Comparison of ENCODE assay signal across 1 cellular context in genomic region chr1:162497723-162498441, GRCh38.
TF ChIP-seq lines count a peak whose summit lies in the region.

TSS of gene UHMK1 (plus strand) at chr1:162497818. CDS start at chr1:162498001, 183 bp downstream.

TF ChIP-seq in K562, 482 proteins besides CTCF, POLR2A, EP300 and RAD21 (continued from another document):
- no peak for TF ChIP-seq NR2C2 (CRISPR knock-in tag; IDR thresholded peaks at IDR 0.05)
- TF ChIP-seq NR2C2 (tag; IDR thresholded peaks at IDR 0.05), result peak; percentile 65
- TF ChIP-seq PHB (CRISPR knock-in tag; IDR thresholded peaks at IDR 0.05), result 0 out of 2 replicates have a peak, but pooled peaks have one; percentile 54
- no peak for TF ChIP-seq MCM3 (IDR thresholded peaks at IDR 0.05)
- TF ChIP-seq ELF2 (CRISPR knock-in tag; IDR thresholded peaks at IDR 0.05), result peak; percentile 74; the same call in 1 of the 2 replicates
- TF ChIP-seq, protein P1, sequence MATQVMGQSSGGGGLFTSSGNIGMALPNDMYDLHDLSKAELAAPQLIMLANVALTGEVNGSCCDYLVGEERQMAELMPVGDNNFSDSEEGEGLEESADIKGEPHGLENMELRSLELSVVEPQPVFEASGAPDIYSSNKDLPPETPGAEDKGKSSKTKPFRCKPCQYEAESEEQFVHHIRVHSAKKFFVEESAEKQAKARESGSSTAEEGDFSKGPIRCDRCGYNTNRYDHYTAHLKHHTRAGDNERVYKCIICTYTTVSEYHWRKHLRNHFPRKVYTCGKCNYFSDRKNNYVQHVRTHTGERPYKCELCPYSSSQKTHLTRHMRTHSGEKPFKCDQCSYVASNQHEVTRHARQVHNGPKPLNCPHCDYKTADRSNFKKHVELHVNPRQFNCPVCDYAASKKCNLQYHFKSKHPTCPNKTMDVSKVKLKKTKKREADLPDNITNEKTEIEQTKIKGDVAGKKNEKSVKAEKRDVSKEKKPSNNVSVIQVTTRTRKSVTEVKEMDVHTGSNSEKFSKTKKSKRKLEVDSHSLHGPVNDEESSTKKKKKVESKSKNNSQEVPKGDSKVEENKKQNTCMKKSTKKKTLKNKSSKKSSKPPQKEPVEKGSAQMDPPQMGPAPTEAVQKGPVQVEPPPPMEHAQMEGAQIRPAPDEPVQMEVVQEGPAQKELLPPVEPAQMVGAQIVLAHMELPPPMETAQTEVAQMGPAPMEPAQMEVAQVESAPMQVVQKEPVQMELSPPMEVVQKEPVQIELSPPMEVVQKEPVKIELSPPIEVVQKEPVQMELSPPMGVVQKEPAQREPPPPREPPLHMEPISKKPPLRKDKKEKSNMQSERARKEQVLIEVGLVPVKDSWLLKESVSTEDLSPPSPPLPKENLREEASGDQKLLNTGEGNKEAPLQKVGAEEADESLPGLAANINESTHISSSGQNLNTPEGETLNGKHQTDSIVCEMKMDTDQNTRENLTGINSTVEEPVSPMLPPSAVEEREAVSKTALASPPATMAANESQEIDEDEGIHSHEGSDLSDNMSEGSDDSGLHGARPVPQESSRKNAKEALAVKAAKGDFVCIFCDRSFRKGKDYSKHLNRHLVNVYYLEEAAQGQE (CRISPR knock-in tag; IDR thresholded peaks at IDR 0.05; ENCODE audit: low read depth), result 0 out of 2 replicates have a peak, but pooled peaks have one; percentile 60
- no peak for TF ChIP-seq CEBPG (CRISPR knock-in tag; IDR thresholded peaks at IDR 0.05)
- no peak for TF ChIP-seq CEBPG (tag; conservative IDR thresholded peaks at IDR 0.05 in 1 of 2, IDR thresholded peaks at IDR 0.05 in 1 of 2)
- peak; percentile 77; the same call in 1 of the 2 replicates for TF ChIP-seq SRSF3 (IDR thresholded peaks at IDR 0.05; ENCODE audit: insufficient read depth, low read length)
- TF ChIP-seq ZFX (CRISPR knock-in tag; IDR thresholded peaks at IDR 0.05), result peak; percentile 89
- 0 out of 2 replicates have a peak, but pooled peaks have one; percentile 83 for TF ChIP-seq CBX1 (IDR thresholded peaks at IDR 0.05; ENCODE audit: low read depth)
- no peak for TF ChIP-seq ZFP1 (CRISPR knock-in tag; IDR thresholded peaks at IDR 0.05)
- TF ChIP-seq NUFIP1 (IDR thresholded peaks at IDR 0.05; ENCODE audit: partially characterized antibody), result no peak
- TF ChIP-seq BDP1 (IDR thresholded peaks at IDR 0.05; ENCODE audit: insufficient read depth, insufficient read length), result no peak
- no peak for TF ChIP-seq HDAC8 (tag; IDR thresholded peaks at IDR 0.05)
- TF ChIP-seq, protein P2, sequence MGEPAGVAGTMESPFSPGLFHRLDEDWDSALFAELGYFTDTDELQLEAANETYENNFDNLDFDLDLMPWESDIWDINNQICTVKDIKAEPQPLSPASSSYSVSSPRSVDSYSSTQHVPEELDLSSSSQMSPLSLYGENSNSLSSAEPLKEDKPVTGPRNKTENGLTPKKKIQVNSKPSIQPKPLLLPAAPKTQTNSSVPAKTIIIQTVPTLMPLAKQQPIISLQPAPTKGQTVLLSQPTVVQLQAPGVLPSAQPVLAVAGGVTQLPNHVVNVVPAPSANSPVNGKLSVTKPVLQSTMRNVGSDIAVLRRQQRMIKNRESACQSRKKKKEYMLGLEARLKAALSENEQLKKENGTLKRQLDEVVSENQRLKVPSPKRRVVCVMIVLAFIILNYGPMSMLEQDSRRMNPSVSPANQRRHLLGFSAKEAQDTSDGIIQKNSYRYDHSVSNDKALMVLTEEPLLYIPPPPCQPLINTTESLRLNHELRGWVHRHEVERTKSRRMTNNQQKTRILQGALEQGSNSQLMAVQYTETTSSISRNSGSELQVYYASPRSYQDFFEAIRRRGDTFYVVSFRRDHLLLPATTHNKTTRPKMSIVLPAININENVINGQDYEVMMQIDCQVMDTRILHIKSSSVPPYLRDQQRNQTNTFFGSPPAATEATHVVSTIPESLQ (CRISPR knock-in tag; IDR thresholded peaks at IDR 0.05), result peak; percentile 85; the same call in 1 of the 2 replicates
- TF ChIP-seq ZNF740 (CRISPR knock-in tag; IDR thresholded peaks at IDR 0.05), result no peak; the same call in 1 of the 2 replicates
- peak in 1 of 2 experiments; percentile 73; a peak in 1 of 4 replicates for TF ChIP-seq ZNF740 (tag; IDR thresholded peaks at IDR 0.05)
- TF ChIP-seq FOXP4 (CRISPR knock-in tag; IDR thresholded peaks at IDR 0.05; ENCODE audit: borderline replicate concordance), result peak; percentile 34; the same call in 1 of the 2 replicates
- peak; percentile 51 to 55; a peak in 3 of 4 replicates for TF ChIP-seq MAZ (CRISPR knock-in tag; conservative IDR thresholded peaks at IDR 0.05 in 1 of 2, IDR thresholded peaks at IDR 0.05 in 1 of 2)
- TF ChIP-seq THAP7 (CRISPR knock-in tag; IDR thresholded peaks at IDR 0.05), result no peak
- TF ChIP-seq ZBTB11 (CRISPR knock-in tag; IDR thresholded peaks at IDR 0.05), result peak in 1 of 3 experiments; percentile 78; a peak in 2 of 6 replicates
- no peak for TF ChIP-seq AFF1 (IDR thresholded peaks at IDR 0.05; ENCODE audit: low read depth in 1 of 2, partially characterized antibody in 2 of 2)
- peak; percentile 95 for TF ChIP-seq POLR2G (IDR thresholded peaks at IDR 0.05; ENCODE audit: low read depth, low read length)
- TF ChIP-seq HNRNPLL (IDR thresholded peaks at IDR 0.05; ENCODE audit: low read depth, low read length, poor library complexity, severe bottlenecking), result peak; percentile 45
